ENCODE assay signal across 11 cellular contexts in the genomic region with DNA sequence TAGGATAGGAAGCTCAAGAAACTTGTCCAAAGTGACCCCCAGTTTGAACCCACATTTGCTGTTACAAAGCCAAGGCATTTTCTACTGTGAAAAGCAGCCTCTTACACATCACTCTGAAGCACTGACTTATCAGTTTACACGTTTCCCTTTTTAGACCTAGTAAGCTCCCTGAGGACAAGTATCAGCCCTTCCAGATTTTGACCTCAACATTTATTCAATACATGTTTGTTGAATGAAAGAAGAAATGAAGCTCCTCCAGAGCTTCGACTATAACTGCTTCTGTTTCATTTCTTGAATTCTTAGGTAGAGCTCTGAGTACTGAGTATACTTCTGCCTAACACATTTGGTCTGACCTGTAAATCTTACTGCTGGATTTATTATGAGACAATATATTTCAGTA. TPM values are rescaled to one million over a fixed set of nuclear protein-coding genes. Genes with fewer than 3 reads are reported as not detected.
DNase-seq lines count a peak whose midpoint lies in the region; ATAC-seq, FAIRE-seq and TF ChIP-seq lines count a peak whose summit lies in the region.
"Had no signal": no experiment of that assay in that cellular context is flagged by ENCODE, and none has a peak within 500 bp of the region (broad histone marks: within the 10 kb centered on the region; RNA-seq: fewer than 3 reads in every experiment).

No MANE protein-coding gene starts in this region.

- H3K36me3 ChIP-seq in BLaER1 treated with 17β-estradiol and CSF1 and Interleukin-3, amounts not matched to agents 10 nM and 100 nM, result peaks cover 0 to 23% (median under 1%) of the 10 kb centered on the region in 11 experiments; a peak in 7 of 22 replicates
- H3K36me3 ChIP-seq in HCT116 (ENCODE audit: control insufficient read depth in 1 of 2, insufficient read depth in 2 of 2, low read length in 2 of 2) (no peaks in the 10 kb centered on the region), astrocyte (ENCODE audit: insufficient read depth, low read length) (no peaks in the 10 kb centered on the region), muscle layer of duodenum (ENCODE audit: control insufficient read depth in 1 of 2, insufficient read depth in 2 of 2, low read length in 2 of 2) (no peaks in the 10 kb centered on the region)

- no peak for TF ChIP-seq RAD21 in HCT116 (IDR thresholded peaks at IDR 0.05; ENCODE audit: low read depth)

- H4K20me1 ChIP-seq in BLaER1 treated with 17β-estradiol and CSF1 and Interleukin-3, amounts not matched to agents 10 nM and 100 nM, result peaks cover 30 to 73% (median 65%) of the 10 kb centered on the region in 11 experiments; a peak in 21 of 22 replicates
- H4K20me1 ChIP-seq in HCT116 (ENCODE audit: insufficient read depth) (no peaks in the 10 kb centered on the region; the same call in 1 of the 2 replicates), astrocyte (ENCODE audit: insufficient read depth, low read length) (peaks cover 62% of the 10 kb centered on the region)

- no peak overlapping the region for H3K27ac ChIP-seq in BLaER1 treated with 17β-estradiol and CSF1 and Interleukin-3, amounts not matched to agents 10 nM and 100 nM
- no peak overlapping the region for H3K27ac ChIP-seq in HCT116 (ENCODE audit: low read depth, low read length)
- no peak overlapping the region for H3K27ac ChIP-seq in astrocyte (ENCODE audit: low read depth, low read length)
- peak overlapping the region; percentile 96 for H3K27ac ChIP-seq in muscle layer of duodenum (ENCODE audit: low read length)

- H3K9ac ChIP-seq in BLaER1 treated with 17β-estradiol and CSF1 and Interleukin-3, amounts not matched to agents 10 nM and 100 nM, result peak overlapping the region in 3 of 11 experiments; percentile 9 to 98 (median 91); a peak in 3 of 22 replicates
- H3K9ac ChIP-seq in HCT116 (ENCODE audit: low read length) (no peak overlapping the region), astrocyte (ENCODE audit: low read length) (no peak overlapping the region)

- FAIRE-seq in astrocyte (lab: Jason Lieb, UNC), result no peak

- H3K4me1 ChIP-seq in BLaER1 treated with 17β-estradiol and CSF1 and Interleukin-3, amounts not matched to agents 10 nM and 100 nM, result peaks cover 18 to 64% (median 36%) of the 10 kb centered on the region in 10 experiments
- H3K4me1 ChIP-seq in HCT116 (ENCODE audit: control insufficient read depth in 1 of 2, insufficient read depth in 2 of 2, low read length in 2 of 2) (peaks cover 14 to 25% of the 10 kb centered on the region in 2 experiments; a peak in 3 of 4 replicates), astrocyte (ENCODE audit: insufficient read depth, low read length) (peaks cover 8% of the 10 kb centered on the region), muscle layer of duodenum (ENCODE audit: control insufficient read depth in 1 of 2, insufficient read depth in 2 of 2, low read length in 2 of 2) (peaks cover 26 to 53% of the 10 kb centered on the region in 2 donors)

- H3K27ac Mint-ChIP-seq in astrocyte (ENCODE audit: unreplicated experiment), result peak overlapping the region; percentile 37

- H3K4me3 ChIP-seq in BLaER1 treated with 17β-estradiol and CSF1 and Interleukin-3, amounts not matched to agents 10 nM and 100 nM, result peak overlapping the region in 9 of 10 experiments; percentile 7 to 98 (median 92); a peak in 9 of 20 replicates
- H3K4me3 ChIP-seq in HCT116 (replicated peaks in 1 of 2; ENCODE audit: low read depth in 1 of 2, low read length in 2 of 2), result no peak overlapping the region
- no peak overlapping the region for H3K4me3 ChIP-seq in astrocyte (ENCODE audit: insufficient read depth, low read depth, low read length)
- peak overlapping the region; percentile 97 to 98 for H3K4me3 ChIP-seq in muscle layer of duodenum (ENCODE audit: low read depth in 1 of 2, low read length in 2 of 2)
- H3K4me3 ChIP-seq: lung had no signal

- peak overlapping the region; percentile 98 for H3K4me3 Mint-ChIP-seq in astrocyte (ENCODE audit: unreplicated experiment)

- POLR2A ChIA-PET in HCT116 (lab: Charles Lee), result no interaction called here

- TF ChIP-seq CTCF in HCT116 (IDR thresholded peaks at IDR 0.05 in 2 of 3, conservative IDR thresholded peaks at IDR 0.05 in 1 of 3; ENCODE audit: borderline replicate concordance in 1 of 3, insufficient read depth in 1 of 3, low read depth in 2 of 3, low read length in 2 of 3) (no peak), astrocyte (IDR thresholded peaks at IDR 0.05; ENCODE audit: insufficient read depth, low read depth, low read length) (no peak)

- no peaks in the 10 kb centered on the region for H3K9me3 Mint-ChIP-seq in astrocyte (ENCODE audit: unreplicated experiment)

- intact Hi-C loops in HCT116 (cut with micrococcal nuclease), result no loop called here

- CTCF ChIA-PET in HCT116 (lab: Charles Lee), result no interaction called here

- no peak for ATAC-seq in HCT116

- 0 out of 22 replicates have a peak, but pooled peaks cover 0 to under 1% (median 0%) of the 10 kb centered on the region in 11 experiments for H3K9me3 ChIP-seq in BLaER1 treated with 17β-estradiol and CSF1 and Interleukin-3, amounts not matched to agents 10 nM and 100 nM (replicated peaks in 1 of 11)
- no peaks in the 10 kb centered on the region for H3K9me3 ChIP-seq in HCT116 (ENCODE audit: control insufficient read depth in 1 of 2, insufficient read depth in 1 of 2, low read depth in 1 of 2, low read length in 2 of 2)
- no peaks in the 10 kb centered on the region for H3K9me3 ChIP-seq in astrocyte (ENCODE audit: insufficient read depth, low read depth, low read length)
- no peaks in the 10 kb centered on the region for H3K9me3 ChIP-seq in muscle layer of duodenum (ENCODE audit: control insufficient read depth in 1 of 2, low read length in 2 of 2)

- peaks cover 84% of the 10 kb centered on the region for H3K79me2 ChIP-seq in HCT116 (ENCODE audit: insufficient read depth, low read length)
- peaks cover 71% of the 10 kb centered on the region for H3K79me2 ChIP-seq in astrocyte (ENCODE audit: insufficient read depth, low read length)

- H3K4me2 ChIP-seq in BLaER1 treated with 17β-estradiol and CSF1 and Interleukin-3, amounts not matched to agents 10 nM and 100 nM, result peak overlapping the region; percentile 88 to 97 (median 92)
- H3K4me2 ChIP-seq in HCT116 (ENCODE audit: low read length) (0 out of 2 replicates have a peak overlapping the region, but pooled peaks have one; percentile 11), astrocyte (ENCODE audit: low read length) (peak overlapping the region; percentile 98)

- no TSS peak for BruUV-seq in HCT116 (replicated peaks; lab: Mats Ljungman, UMichigan)

- H3K36me3 Mint-ChIP-seq in astrocyte (ENCODE audit: low read depth, unreplicated experiment), result no peaks in the 10 kb centered on the region

- no peaks in the 10 kb centered on the region for H3K9me2 ChIP-seq in HCT116 (ENCODE audit: insufficient read depth)

- RAD21 ChIA-PET in HCT116 (lab: Charles Lee; ENCODE audit: low non-redundant PET in 1 of 2, low total read pairs in 2 of 2, uncharacterized antibody in 2 of 2, unreplicated experiment in 2 of 2), result no interaction called here

- H2AFZ ChIP-seq in HCT116 (ENCODE audit: low read depth, low read length, poor library complexity, severe bottlenecking) (no peak overlapping the region), astrocyte (ENCODE audit: low read depth, low read length) (no peak overlapping the region)

- TF ChIP-seq POLR2A in HCT116 (IDR thresholded peaks at IDR 0.05; ENCODE audit: borderline replicate concordance, extremely low read depth, insufficient read depth, insufficient read length), result no peak

- no peak for DNase-seq in HCT116 (ENCODE audit: low read depth, low spot score)
- DNase-seq in astrocyte (ENCODE audit: low read depth), result no peak
- no peak for DNase-seq in SW 1271 (lab: John Stamatoyannopoulos, UW)
- no peak for DNase-seq in middle frontal gyrus (ENCODE audit: extremely low spot score, low spot score)
- DNase-seq in NCI-H774 (lab: John Stamatoyannopoulos, UW), result no peak
- no peak for DNase-seq in NCI-H345 treated with DMSO at 0.1 percent for 48 hours (lab: John Stamatoyannopoulos, UW; ENCODE audit: unreplicated experiment)
- DNase-seq: NCI-H2227 treated with DMSO at 0.1 percent for 48 hours; stimulated activated CD4-positive, alpha-beta T cell treated with anti-CD3 and anti-CD28 coated beads, Interleukin-4, amount 100 ng/mL, for 24 hours had no signal

- H3K27me3 ChIP-seq in BLaER1 treated with 17β-estradiol and CSF1 and Interleukin-3, amounts not matched to agents 10 nM and 100 nM, result no peaks in the 10 kb centered on the region
- H3K27me3 ChIP-seq in HCT116 (ENCODE audit: insufficient read depth, low read length) (no peaks in the 10 kb centered on the region), astrocyte (ENCODE audit: insufficient read depth, low read length) (no peaks in the 10 kb centered on the region), muscle layer of duodenum (ENCODE audit: low read depth, low read length) (no peaks in the 10 kb centered on the region)

- H3K4me1 Mint-ChIP-seq in astrocyte (ENCODE audit: low read depth, unreplicated experiment), result peaks cover 30% of the 10 kb centered on the region

- H3K27me3 Mint-ChIP-seq in astrocyte (ENCODE audit: low read depth, unreplicated experiment), result no peaks in the 10 kb centered on the region

TF ChIP-seq in HCT116, 20 proteins besides CTCF, POLR2A, EP300 and RAD21 (continues in another document):
- TF ChIP-seq CEBPB (IDR thresholded peaks at IDR 0.05; ENCODE audit: low read depth) (no peak), REST (IDR thresholded peaks at IDR 0.05; ENCODE audit: low read depth) (no peak), EZH2 (IDR thresholded peaks at IDR 0.05) (no peak)

RNA-seq across cellular contexts. Expression of gene WASL, which starts 2.7 kb away (rescaled TPM):
- total RNA-seq in HCT116 (2021; ENCODE audit: unreplicated experiment), result 26.2 TPM
- polyA plus RNA-seq in HCT116 (2012), result 9.8 and 10.9 TPM in 2 replicates
- 34.3 and 36.0 TPM in 2 replicates for total RNA-seq in astrocyte

Comparison
In these comparisons a context has a peak if more than half of its experiments do, and no peak if none do; other contexts are left out.
1. H3K4me2 ChIP-seq: peak in every context shown above with its lines; median percentile 98 in astrocyte; 92 in BLaER1 treated with 17β-estradiol and CSF1 and Interleukin-3, amounts not matched to agents 10 nM and 100 nM; 11 in HCT116.
2. H3K4me3 ChIP-seq: peak in BLaER1 treated with 17β-estradiol and CSF1 and Interleukin-3, amounts not matched to agents 10 nM and 100 nM (9 of 10) and muscle layer of duodenum (2 of 2); none in HCT116 (0 of 2) and astrocyte (single experiment).